ENCODE assay signal across 6 cellular contexts in the genomic region with DNA sequence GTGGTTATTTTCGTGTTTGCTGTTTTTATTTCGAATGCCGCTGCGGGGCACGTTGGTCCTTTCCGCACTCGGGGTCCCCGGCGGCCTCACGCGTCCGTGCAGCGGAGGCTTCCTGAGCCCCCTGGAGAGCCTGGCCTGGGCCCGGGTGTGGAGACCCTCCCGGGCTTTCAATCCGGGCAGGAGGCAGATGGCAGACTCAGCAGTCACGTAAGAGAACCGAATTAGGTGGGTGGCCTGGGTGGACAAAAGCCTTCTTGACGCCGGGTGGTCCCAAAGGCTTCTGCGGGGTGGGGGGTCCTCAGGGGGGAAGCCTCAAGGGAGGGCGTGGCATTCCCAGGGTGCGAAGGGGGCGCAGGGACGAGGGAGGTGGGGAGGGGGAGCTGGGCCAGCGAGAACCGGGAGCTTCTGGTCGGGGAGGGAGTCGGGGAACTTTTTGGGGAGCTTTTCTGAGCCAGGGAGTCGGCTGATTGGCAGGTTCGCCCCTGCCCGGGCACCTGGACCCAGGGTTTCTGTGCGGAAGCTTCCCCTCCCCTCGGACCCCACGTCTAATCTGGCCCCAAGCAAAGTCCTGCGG. TPM values are rescaled to one million over a fixed set of nuclear protein-coding genes. Genes with fewer than 3 reads are reported as not detected.
A peak's percentile ranks its signal among the peaks of the same experiment; 100 is the strongest.
DNase-seq lines count a peak whose midpoint lies in the region; ATAC-seq and TF ChIP-seq lines count a peak whose summit lies in the region.

No MANE protein-coding gene starts in this region.

- no peak for ATAC-seq in HG02870 (IDR thresholded peaks at IDR 0.05; ENCODE audit: unreplicated experiment)

- DNase-seq in AG04450 (ENCODE audit: low read depth, low spot score) (no peak), SK-N-DZ (ENCODE audit: low spot score) (peak; percentile 42), kidney epithelial cell (ENCODE audit: low read depth) (no peak), CD1c-positive myeloid dendritic cell (ENCODE audit: extremely low spot score) (no peak)
- DNase-seq in activated CD8-positive, alpha-beta memory T cell treated with anti-CD3 and anti-CD28 coated beads, Interleukin-2, amount 50 U/mL, for 4 hours: no peak

- H3K27me3 ChIP-seq in AG04450 (ENCODE audit: control insufficient read depth, insufficient read depth, low read length): peaks cover 9% of the 10 kb centered on the region
- peaks cover 9% of the 10 kb centered on the region for H3K27me3 ChIP-seq in kidney epithelial cell (ENCODE audit: control insufficient read depth, insufficient read depth, low read length)

- CTCF ChIA-PET in AG04450 (lab: Charles Lee): interaction anchor here (1.2 to 2.0 kb wide), 5 partner anchors 12 to 30 kb away, joined by 4 to 11 read pairs (median 4); a partner anchor contains a TSS

- TF ChIP-seq CTCF in AG04450 (IDR thresholded peaks at IDR 0.05; ENCODE audit: low read depth, low read length) (no peak), kidney epithelial cell (IDR thresholded peaks at IDR 0.05; ENCODE audit: insufficient read depth, low read length, poor library complexity, severe bottlenecking) (no peak)

- H3K9me3 ChIP-seq in AG04450 (ENCODE audit: control insufficient read depth, insufficient read depth, low read length): no peaks in the 10 kb centered on the region; the same call in 1 of the 2 replicates

- no peaks in the 10 kb centered on the region for H3K36me3 ChIP-seq in kidney epithelial cell (ENCODE audit: control insufficient read depth, insufficient read depth, low read length)

- peak overlapping the region; percentile 61 for H3K27ac ChIP-seq in AG04450 (ENCODE audit: low read depth, low read length)

- POLR2A ChIA-PET in AG04450 (lab: Yijun Ruan, JAX): interaction anchor here (1.4 to 1.5 kb wide), 2 partner anchors 12 to 20 kb away, joined by 3 to 6 read pairs; a partner anchor contains a TSS

- H3K4me3 ChIP-seq in AG04450 (ENCODE audit: low read depth, low read length) (peak overlapping the region; percentile 66), kidney epithelial cell (ENCODE audit: low read depth, low read length) (peak overlapping the region; percentile 83)

RNA-seq across cellular contexts. Expression of a gene that starts 1.2 kb away (rescaled TPM):
- polyA plus RNA-seq in AG04450 (2011; rRNA removed): 0.68 and 0.76 TPM in 2 replicates
- 0.51 and 0.74 TPM in 2 replicates for polyA minus RNA-seq in AG04450 (2011; rRNA and poly(A)+ RNA removed)
- 127 and 154 TPM in 2 replicates for polyA plus RNA-seq in SK-N-DZ (2014; cell fraction: cytosol; rRNA removed)
- 611 and 684 TPM in 2 replicates for polyA plus RNA-seq in SK-N-DZ (2014; cell fraction: nucleus; rRNA removed)
- total RNA-seq in kidney epithelial cell: 160 and 184 TPM in 2 replicates

RNA-seq across cellular contexts. Expression of a gene that starts 12.2 kb away (rescaled TPM):
- polyA plus RNA-seq in AG04450 (2011; rRNA removed): 22.4 and 36.0 TPM in 2 replicates
- 3.3 and 4.9 TPM in 2 replicates for polyA minus RNA-seq in AG04450 (2011; rRNA and poly(A)+ RNA removed)
- polyA plus RNA-seq in SK-N-DZ (2014; cell fraction: cytosol; rRNA removed): 27.4 and 30.6 TPM in 2 replicates
- polyA plus RNA-seq in SK-N-DZ (2014; cell fraction: nucleus; rRNA removed): 15.3 and 17.6 TPM in 2 replicates
- total RNA-seq in kidney epithelial cell: 68.7 and 97.7 TPM in 2 replicates

RNA-seq across cellular contexts. Expression of a gene that starts 18.8 kb away (rescaled TPM):
- polyA plus RNA-seq in AG04450 (2011; rRNA removed): 28.3 and 37.4 TPM in 2 replicates
- 21.9 and 22.5 TPM in 2 replicates for polyA minus RNA-seq in AG04450 (2011; rRNA and poly(A)+ RNA removed)
- polyA plus RNA-seq in SK-N-DZ (2014; cell fraction: cytosol; rRNA removed): 33.8 and 35.2 TPM in 2 replicates
- 206 and 207 TPM in 2 replicates for polyA plus RNA-seq in SK-N-DZ (2014; cell fraction: nucleus; rRNA removed)
- 479 and 617 TPM in 2 replicates for total RNA-seq in kidney epithelial cell

RNA-seq across cellular contexts. Expression of a gene that starts 19.3 kb away (rescaled TPM):
- polyA plus RNA-seq in AG04450 (2011; rRNA removed): not detected in 2 replicates
- 0.37 TPM in 1 of 2 replicates, not detected in the other for polyA minus RNA-seq in AG04450 (2011; rRNA and poly(A)+ RNA removed)
- polyA plus RNA-seq in SK-N-DZ (2014; cell fraction: cytosol; rRNA removed): 0.35 TPM in 1 of 2 replicates, not detected in the other
- polyA plus RNA-seq in SK-N-DZ (2014; cell fraction: nucleus; rRNA removed): 0.62 TPM in 1 of 2 replicates, not detected in the other
- total RNA-seq in kidney epithelial cell: 0.34 TPM in 1 of 2 replicates, not detected in the other

RNA-seq across cellular contexts. Expression of a gene that starts 34.9 kb away (rescaled TPM):
- 0.06 and 0.15 TPM in 2 replicates for polyA plus RNA-seq in AG04450 (2011; rRNA removed)
- 0.09 and 0.14 TPM in 2 replicates for polyA minus RNA-seq in AG04450 (2011; rRNA and poly(A)+ RNA removed)
- 0.06 TPM in 1 of 2 replicates, not detected in the other for polyA plus RNA-seq in SK-N-DZ (2014; cell fraction: cytosol; rRNA removed)
- 0.08 and 0.60 TPM in 2 replicates for polyA plus RNA-seq in SK-N-DZ (2014; cell fraction: nucleus; rRNA removed)
- 13.2 and 13.3 TPM in 2 replicates for total RNA-seq in kidney epithelial cell
